ENCODE assay signal across 33 cellular contexts in genomic region chr4:56986952-56987351, GRCh38.
"Had no signal": no experiment of that assay in that cellular context is flagged by ENCODE, and none has a peak within 500 bp of the region (broad histone marks: within the 10 kb centered on the region; RNA-seq: fewer than 3 reads in every experiment).

No MANE protein-coding gene starts in this region.

- H3K4me3 Mint-ChIP-seq: activated B cell treated with CpG ODN at 0.5 μM for 24 hours; activated CD4-positive, alpha-beta memory T cell treated with anti-CD3 and anti-CD28 coated beads for 36 hours; activated CD4-positive, alpha-beta T cell treated with anti-CD3 and anti-CD28 coated beads, Interleukin-2, amount 10 ng/mL, durations not matched to agents 24 days and 14 days; activated naive CD4-positive, alpha-beta T cell treated with anti-CD3 and anti-CD28 coated beads, Interleukin-2, amount 10 ng/mL, durations not matched to agents 7 days and 5 days; activated naive CD8-positive, alpha-beta T cell treated with anti-CD3 and anti-CD28 coated beads for 36 hours; activated T-cell treated with anti-CD3 and anti-CD28 coated beads, Interleukin-2, amount 50 U/mL, for 4 hours; activated T-cell treated with anti-CD3 and anti-CD28 coated beads, Interleukin-2, amount 50 U/mL, for 72 hours; activated T-helper 1 cell treated with anti-CD3 and anti-CD28 coated beads, Interleukin-12 subunit alpha, Interleukin-12 subunit beta, Interleukin-2, Interleukin-4 antibody, amounts not matched to agents 30 ng/mL and 10 ng/mL and 1 ng/mL, durations not matched to agents 14 hours and 24 hours and 36 hours; activated T-helper 17 cell treated with anti-CD3 and anti-CD28 coated beads, Interleukin-2, amount 50 U/mL, for 72 hours; T-helper 1 cell treated with Interleukin-12 subunit alpha and Interleukin-12 subunit beta and Interleukin-4 antibody, amounts not matched to agents 30 μg/mL and 1 μg/mL, for 36 hours; T-helper 2 cell treated with Interferon-gamma antibody and Interleukin-4, amounts not matched to agents 5 μg/mL and 100 μg/mL, for 36 hours had no signal

- H3K27ac Mint-ChIP-seq: activated B cell treated with CpG ODN at 0.5 μM for 24 hours; activated CD4-positive, alpha-beta memory T cell treated with anti-CD3 and anti-CD28 coated beads for 36 hours; activated CD4-positive, alpha-beta T cell treated with anti-CD3 and anti-CD28 coated beads, Interleukin-2, amount 10 ng/mL, durations not matched to agents 24 days and 14 days; activated naive CD4-positive, alpha-beta T cell treated with anti-CD3 and anti-CD28 coated beads, Interleukin-2, amount 10 ng/mL, durations not matched to agents 7 days and 5 days; activated naive CD4-positive, alpha-beta T cell treated with anti-CD3 and anti-CD28 coated beads, Interleukin-2, amount 50 U/mL, for 72 hours; activated naive CD8-positive, alpha-beta T cell treated with anti-CD3 and anti-CD28 coated beads for 36 hours; activated T-cell treated with anti-CD3 and anti-CD28 coated beads, Interleukin-2, amount 50 U/mL, for 72 hours; activated T-helper 1 cell treated with anti-CD3 and anti-CD28 coated beads, Interleukin-12 subunit alpha, Interleukin-12 subunit beta, Interleukin-2, Interleukin-4 antibody, amounts not matched to agents 30 ng/mL and 10 ng/mL and 1 ng/mL, durations not matched to agents 14 hours and 24 hours and 36 hours; activated T-helper 17 cell treated with anti-CD3 and anti-CD28 coated beads, Interleukin-2, amount 50 U/mL, for 72 hours; T-helper 1 cell treated with Interleukin-12 subunit alpha and Interleukin-12 subunit beta and Interleukin-4 antibody, amounts not matched to agents 30 μg/mL and 1 μg/mL, for 36 hours; T-helper 2 cell treated with Interferon-gamma antibody and Interleukin-4, amounts not matched to agents 5 μg/mL and 100 μg/mL, for 36 hours had no signal

- ATAC-seq: activated naive CD4-positive, alpha-beta T cell treated with anti-CD3 and anti-CD28 coated beads, Interleukin-2, amount 50 U/mL, for 72 hours; activated T-cell treated with anti-CD3 and anti-CD28 coated beads, Interleukin-2, amount 50 U/mL, for 4 hours; activated T-cell treated with anti-CD3 and anti-CD28 coated beads, Interleukin-2, amount 50 U/mL, for 72 hours; activated T-helper 17 cell treated with anti-CD3 and anti-CD28 coated beads, Interleukin-2, amount 50 U/mL, for 72 hours; body of pancreas had no signal

- H3K4me1 ChIP-seq: breast epithelium had no signal

- H3K4me3 ChIP-seq: adrenal gland, body of pancreas, breast epithelium had no signal

- H3K27ac ChIP-seq: adrenal gland, body of pancreas, brain microvascular endothelial cell, breast epithelium, VCaP had no signal

- DNase-seq: activated B cell treated with CpG ODN at 0.5 μM for 24 hours; activated CD4-positive, alpha-beta memory T cell treated with anti-CD3 and anti-CD28 coated beads for 36 hours; activated CD4-positive, alpha-beta T cell treated with anti-CD3 and anti-CD28 coated beads for 4 hours; activated CD4-positive, alpha-beta T cell treated with anti-CD3 and anti-CD28 coated beads, Interleukin-2, amount 10 ng/mL, durations not matched to agents 24 days and 14 days; activated CD4-positive, alpha-beta T cell treated with anti-CD3 and anti-CD28 coated beads, Interleukin-2, amount 50 U/mL, for 1 hour; activated CD4-positive, alpha-beta T cell treated with anti-CD3 and anti-CD28 coated beads, Interleukin-2, amount 50 U/mL, for 4 hours; activated CD4-positive, CD25-positive, alpha-beta regulatory T cell treated with anti-CD3 and anti-CD28 coated beads, Interleukin-2, amount 50 U/mL, for 72 hours; activated CD8-positive, alpha-beta memory T cell treated with anti-CD3 and anti-CD28 coated beads, Interleukin-2, amount 50 U/mL, for 4 hours; activated effector memory CD4-positive, alpha-beta T cell treated with anti-CD3 and anti-CD28 coated beads, Interleukin-2, amount 50 U/mL, for 16 hours; activated gamma-delta T cell treated with Interleukin-2 at 50 U/mL for 16 hours; activated naive CD4-positive, alpha-beta T cell; activated naive CD4-positive, alpha-beta T cell treated with anti-CD3 and anti-CD28 coated beads, Interleukin-2, amount 10 ng/mL, durations not matched to agents 7 days and 5 days; activated naive CD8-positive, alpha-beta T cell treated with anti-CD3 and anti-CD28 coated beads for 36 hours; activated T-cell treated with anti-CD3 and anti-CD28 coated beads for 4 hours; activated T-cell treated with anti-CD3 and anti-CD28 coated beads, Interleukin-2, amount 50 U/mL, for 1 hour; activated T-cell treated with anti-CD3 and anti-CD28 coated beads, Interleukin-2, amount 50 U/mL, for 4 hours; activated T-cell treated with anti-CD3 and anti-CD28 coated beads, Interleukin-2, amount 50 U/mL, for 72 hours; adrenal gland; amniotic stem cell; aorta; body of pancreas; brain microvascular endothelial cell; central memory CD4-positive, alpha-beta T cell; T-helper 1 cell; T-helper 2 cell; T-helper 9 cell had no signal

- H3K36me3 ChIP-seq: breast epithelium had no signal

- H3K27me3 Mint-ChIP-seq: activated B cell treated with CpG ODN at 0.5 μM for 24 hours; activated CD4-positive, alpha-beta memory T cell treated with anti-CD3 and anti-CD28 coated beads for 36 hours; activated CD4-positive, alpha-beta T cell treated with anti-CD3 and anti-CD28 coated beads, Interleukin-2, amount 10 ng/mL, durations not matched to agents 24 days and 14 days; activated naive CD4-positive, alpha-beta T cell treated with anti-CD3 and anti-CD28 coated beads, Interleukin-2, amount 10 ng/mL, durations not matched to agents 7 days and 5 days; activated naive CD8-positive, alpha-beta T cell treated with anti-CD3 and anti-CD28 coated beads for 36 hours; activated T-helper 17 cell treated with anti-CD3 and anti-CD28 coated beads, Interleukin-2, amount 50 U/mL, for 72 hours had no signal

- H3K27me3 ChIP-seq: adrenal gland, body of pancreas, brain microvascular endothelial cell, breast epithelium had no signal

- H3K9me3 Mint-ChIP-seq: activated B cell treated with CpG ODN at 0.5 μM for 24 hours; activated CD4-positive, alpha-beta memory T cell treated with anti-CD3 and anti-CD28 coated beads for 36 hours; activated CD4-positive, alpha-beta T cell treated with anti-CD3 and anti-CD28 coated beads, Interleukin-2, amount 10 ng/mL, durations not matched to agents 24 days and 14 days; activated naive CD4-positive, alpha-beta T cell treated with anti-CD3 and anti-CD28 coated beads, Interleukin-2, amount 10 ng/mL, durations not matched to agents 7 days and 5 days; activated naive CD4-positive, alpha-beta T cell treated with anti-CD3 and anti-CD28 coated beads, Interleukin-2, amount 50 U/mL, for 72 hours; activated naive CD8-positive, alpha-beta T cell treated with anti-CD3 and anti-CD28 coated beads for 36 hours; activated T-cell treated with anti-CD3 and anti-CD28 coated beads, Interleukin-2, amount 50 U/mL, for 4 hours; activated T-cell treated with anti-CD3 and anti-CD28 coated beads, Interleukin-2, amount 50 U/mL, for 72 hours; activated T-helper 1 cell treated with anti-CD3 and anti-CD28 coated beads, Interleukin-12 subunit alpha, Interleukin-12 subunit beta, Interleukin-2, Interleukin-4 antibody, amounts not matched to agents 30 ng/mL and 10 ng/mL and 1 ng/mL, durations not matched to agents 14 hours and 24 hours and 36 hours; activated T-helper 17 cell treated with anti-CD3 and anti-CD28 coated beads, Interleukin-2, amount 50 U/mL, for 72 hours; T-helper 1 cell treated with Interleukin-12 subunit alpha and Interleukin-12 subunit beta and Interleukin-4 antibody, amounts not matched to agents 30 μg/mL and 1 μg/mL, for 36 hours; T-helper 2 cell treated with Interferon-gamma antibody and Interleukin-4, amounts not matched to agents 5 μg/mL and 100 μg/mL, for 36 hours had no signal

- H3K9me3 ChIP-seq: adrenal gland, body of pancreas, breast epithelium had no signal
